In genomic region chr1:62601412-62601971, GRCh38 we compare ENCODE assay signal across 29 cellular contexts. TPM values are rescaled to one million over a fixed set of nuclear protein-coding genes. Genes with fewer than 3 reads are reported as not detected.
"Had no signal": no experiment of that assay in that cellular context is flagged by ENCODE, and none has a peak within 500 bp of the region (broad histone marks: within the 10 kb centered on the region; RNA-seq: fewer than 3 reads in every experiment).

No MANE protein-coding gene starts in this region.

- H3K36me3 Mint-ChIP-seq: activated naive CD8-positive, alpha-beta T cell treated with anti-CD3 and anti-CD28 coated beads, Interleukin-2, amount 10 ng/mL, durations not matched to agents 7 days and 5 days had no signal

- H3K4me1 ChIP-seq: breast epithelium, esophagus squamous epithelium, foreskin keratinocyte, prostate gland, right atrium auricular region, vagina had no signal

- H3K27ac Mint-ChIP-seq: activated CD4-positive, alpha-beta T cell treated with anti-CD3 and anti-CD28 coated beads, Interleukin-2, amount 10 ng/mL, durations not matched to agents 24 days and 14 days; activated CD8-positive, alpha-beta T cell treated with anti-CD3 and anti-CD28 coated beads for 36 hours; activated naive CD8-positive, alpha-beta T cell treated with anti-CD3 and anti-CD28 coated beads, Interleukin-2, amount 10 ng/mL, durations not matched to agents 7 days and 5 days; activated T-helper 17 cell treated with anti-CD3 and anti-CD28 coated beads, Interleukin-2, amount 50 U/mL, for 72 hours; nephron; T-cell had no signal

- ATAC-seq: activated CD8-positive, alpha-beta T cell treated with anti-CD3 and anti-CD28 coated beads for 36 hours; activated T-helper 17 cell treated with anti-CD3 and anti-CD28 coated beads, Interleukin-2, amount 50 U/mL, for 72 hours; foreskin keratinocyte; left lobe of liver; stimulated activated naive CD8-positive, alpha-beta T cell treated with anti-CD3 and anti-CD28 coated beads, Interleukin-15, Interleukin-2, amounts not matched to agents 100 U/mL and 50 U/mL, for 24 hours; T-cell had no signal

- H3K4me1 Mint-ChIP-seq: activated CD4-positive, alpha-beta T cell treated with anti-CD3 and anti-CD28 coated beads, Interleukin-2, amount 10 ng/mL, durations not matched to agents 24 days and 14 days; activated T-helper 17 cell treated with anti-CD3 and anti-CD28 coated beads, Interleukin-2, amount 50 U/mL, for 72 hours; nephron; T-cell had no signal

- DNase-seq: activated CD4-positive, alpha-beta T cell treated with anti-CD3 and anti-CD28 coated beads, Interleukin-2, amount 10 ng/mL, durations not matched to agents 24 days and 14 days; activated CD4-positive, CD25-positive, alpha-beta regulatory T cell; activated CD8-positive, alpha-beta T cell treated with anti-CD3 and anti-CD28 coated beads for 36 hours; activated naive CD4-positive, alpha-beta T cell; activated naive CD8-positive, alpha-beta T cell treated with anti-CD3 and anti-CD28 coated beads, Interleukin-2, amount 10 ng/mL, durations not matched to agents 7 days and 5 days; activated T-cell treated with anti-CD3 and anti-CD28 coated beads, Interleukin-2, amount 50 U/mL, for 1 hour; aorta; dermis blood vessel endothelial cell; effector memory CD4-positive, alpha-beta T cell; esophagus squamous epithelium; foreskin keratinocyte; hypothalamus; midbrain; nucleus accumbens; stimulated activated CD4-positive, alpha-beta T cell treated with anti-CD3 and anti-CD28 coated beads, Interleukin-2, amount 100 ng/mL, for 24 hours; stimulated activated naive CD8-positive, alpha-beta T cell treated with anti-CD3 and anti-CD28 coated beads, Interleukin-15, Interleukin-2, amounts not matched to agents 100 U/mL and 50 U/mL, for 24 hours; substantia nigra; T-cell; tibial artery had no signal

- H3K4me3 Mint-ChIP-seq: activated CD4-positive, alpha-beta T cell treated with anti-CD3 and anti-CD28 coated beads, Interleukin-2, amount 10 ng/mL, durations not matched to agents 24 days and 14 days; activated CD8-positive, alpha-beta T cell treated with anti-CD3 and anti-CD28 coated beads for 36 hours; activated naive CD8-positive, alpha-beta T cell treated with anti-CD3 and anti-CD28 coated beads, Interleukin-2, amount 10 ng/mL, durations not matched to agents 7 days and 5 days; activated T-helper 17 cell treated with anti-CD3 and anti-CD28 coated beads, Interleukin-2, amount 50 U/mL, for 72 hours; nephron; T-cell had no signal

- H3K27me3 ChIP-seq: breast epithelium, esophagus squamous epithelium, foreskin keratinocyte, right atrium auricular region, tibial artery, vagina had no signal

- H3K4me3 ChIP-seq: breast epithelium, esophagus squamous epithelium, prostate gland, right atrium auricular region, tibial artery, vagina had no signal

- H3K27me3 Mint-ChIP-seq: activated CD4-positive, alpha-beta T cell treated with anti-CD3 and anti-CD28 coated beads, Interleukin-2, amount 10 ng/mL, durations not matched to agents 24 days and 14 days; activated CD8-positive, alpha-beta T cell treated with anti-CD3 and anti-CD28 coated beads for 36 hours; activated T-helper 17 cell treated with anti-CD3 and anti-CD28 coated beads, Interleukin-2, amount 50 U/mL, for 72 hours; T-cell had no signal

- H3K27ac ChIP-seq: breast epithelium, esophagus squamous epithelium, foreskin keratinocyte, prostate gland, right atrium auricular region, tibial artery, vagina had no signal

- H3K9me3 Mint-ChIP-seq: activated CD4-positive, alpha-beta T cell treated with anti-CD3 and anti-CD28 coated beads, Interleukin-2, amount 10 ng/mL, durations not matched to agents 24 days and 14 days; activated CD8-positive, alpha-beta T cell treated with anti-CD3 and anti-CD28 coated beads for 36 hours; activated naive CD8-positive, alpha-beta T cell treated with anti-CD3 and anti-CD28 coated beads, Interleukin-2, amount 10 ng/mL, durations not matched to agents 7 days and 5 days; activated T-helper 17 cell treated with anti-CD3 and anti-CD28 coated beads, Interleukin-2, amount 50 U/mL, for 72 hours; nephron; T-cell had no signal

- H3K9me3 ChIP-seq: breast epithelium, esophagus squamous epithelium, prostate gland, right atrium auricular region, tibial artery, vagina had no signal

- H3K36me3 ChIP-seq: breast epithelium, esophagus squamous epithelium, prostate gland, right atrium auricular region, tibial artery, vagina had no signal

RNA-seq across cellular contexts. Expression of gene ANGPTL3, which starts 4.2 kb away (rescaled TPM):
- total RNA-seq: activated CD4-positive, alpha-beta T cell treated with anti-CD3 and anti-CD28 coated beads, Interleukin-2, amount 10 ng/mL, durations not matched to agents 24 days and 14 days; activated CD8-positive, alpha-beta T cell treated with anti-CD3 and anti-CD28 coated beads for 36 hours; activated naive CD8-positive, alpha-beta T cell treated with anti-CD3 and anti-CD28 coated beads, Interleukin-2, amount 10 ng/mL, durations not matched to agents 7 days and 5 days; activated T-helper 17 cell treated with anti-CD3 and anti-CD28 coated beads, Interleukin-2, amount 50 U/mL, for 72 hours; aorta; breast epithelium; dermis blood vessel endothelial cell; esophagus squamous epithelium; foreskin keratinocyte; lung microvascular endothelial cell; prostate gland; right atrium auricular region; skeletal muscle tissue; T-cell; vagina had no signal
- polyA plus RNA-seq: foreskin keratinocyte, keratinocyte had no signal
